In the genomic region with DNA sequence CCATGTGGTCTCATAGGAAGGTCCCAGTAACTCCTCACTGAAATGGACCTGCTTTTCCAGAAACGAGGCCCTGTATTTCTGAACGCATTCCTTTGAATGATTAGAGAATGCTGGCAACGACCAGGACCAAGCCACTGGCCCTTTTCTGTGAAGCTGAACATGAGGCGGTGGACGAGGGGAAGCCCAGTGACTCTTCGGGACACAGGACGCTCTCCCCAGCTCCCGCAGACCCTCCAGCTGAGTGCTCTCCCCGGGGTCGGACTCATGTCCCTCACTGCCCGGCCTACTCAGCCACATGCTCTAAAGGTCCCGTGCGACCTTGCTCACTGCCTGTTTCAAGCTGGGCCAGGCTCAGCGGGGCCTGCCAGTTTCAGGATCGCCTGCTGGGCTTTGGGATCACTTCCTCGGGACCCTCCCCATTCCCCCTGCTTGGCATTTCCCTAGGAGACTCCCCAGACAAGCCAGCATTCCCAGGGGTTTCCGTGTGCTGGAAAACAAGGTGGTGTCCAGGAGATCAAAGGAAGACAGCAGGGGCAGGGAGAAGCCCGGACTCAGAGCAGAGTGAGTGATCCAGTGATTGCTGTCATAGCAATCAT, we compare ENCODE assay signal across 3 cellular contexts.
TF ChIP-seq lines count a peak whose summit lies in the region.

No MANE protein-coding gene starts in this region.

TF ChIP-seq in GM23338, 12 proteins besides CTCF, POLR2A, EP300 and RAD21 (continues in another document):
- TF ChIP-seq EZH2 (IDR thresholded peaks at IDR 0.05; ENCODE audit: low read depth, unreplicated experiment) (no peak), EZH2phosphoT487 (IDR thresholded peaks at IDR 0.05; ENCODE audit: unreplicated experiment) (no peak), POLR2AphosphoS5 (IDR thresholded peaks at IDR 0.05; ENCODE audit: low read depth) (no peak), ZNF331 (CRISPR knock-in tag; IDR thresholded peaks at IDR 0.05; ENCODE audit: low read depth) (no peak), JUNB (IDR thresholded peaks at IDR 0.05; ENCODE audit: unreplicated experiment) (no peak), ZNF114 (CRISPR knock-in tag; IDR thresholded peaks at IDR 0.05) (no peak), STAT1 (IDR thresholded peaks at IDR 0.05; ENCODE audit: unreplicated experiment) (no peak), NANOG (IDR thresholded peaks at IDR 0.05; ENCODE audit: borderline replicate concordance) (no peak)
- TF ChIP-seq, protein P1, sequence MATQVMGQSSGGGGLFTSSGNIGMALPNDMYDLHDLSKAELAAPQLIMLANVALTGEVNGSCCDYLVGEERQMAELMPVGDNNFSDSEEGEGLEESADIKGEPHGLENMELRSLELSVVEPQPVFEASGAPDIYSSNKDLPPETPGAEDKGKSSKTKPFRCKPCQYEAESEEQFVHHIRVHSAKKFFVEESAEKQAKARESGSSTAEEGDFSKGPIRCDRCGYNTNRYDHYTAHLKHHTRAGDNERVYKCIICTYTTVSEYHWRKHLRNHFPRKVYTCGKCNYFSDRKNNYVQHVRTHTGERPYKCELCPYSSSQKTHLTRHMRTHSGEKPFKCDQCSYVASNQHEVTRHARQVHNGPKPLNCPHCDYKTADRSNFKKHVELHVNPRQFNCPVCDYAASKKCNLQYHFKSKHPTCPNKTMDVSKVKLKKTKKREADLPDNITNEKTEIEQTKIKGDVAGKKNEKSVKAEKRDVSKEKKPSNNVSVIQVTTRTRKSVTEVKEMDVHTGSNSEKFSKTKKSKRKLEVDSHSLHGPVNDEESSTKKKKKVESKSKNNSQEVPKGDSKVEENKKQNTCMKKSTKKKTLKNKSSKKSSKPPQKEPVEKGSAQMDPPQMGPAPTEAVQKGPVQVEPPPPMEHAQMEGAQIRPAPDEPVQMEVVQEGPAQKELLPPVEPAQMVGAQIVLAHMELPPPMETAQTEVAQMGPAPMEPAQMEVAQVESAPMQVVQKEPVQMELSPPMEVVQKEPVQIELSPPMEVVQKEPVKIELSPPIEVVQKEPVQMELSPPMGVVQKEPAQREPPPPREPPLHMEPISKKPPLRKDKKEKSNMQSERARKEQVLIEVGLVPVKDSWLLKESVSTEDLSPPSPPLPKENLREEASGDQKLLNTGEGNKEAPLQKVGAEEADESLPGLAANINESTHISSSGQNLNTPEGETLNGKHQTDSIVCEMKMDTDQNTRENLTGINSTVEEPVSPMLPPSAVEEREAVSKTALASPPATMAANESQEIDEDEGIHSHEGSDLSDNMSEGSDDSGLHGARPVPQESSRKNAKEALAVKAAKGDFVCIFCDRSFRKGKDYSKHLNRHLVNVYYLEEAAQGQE (IDR thresholded peaks at IDR 0.05; ENCODE audit: unreplicated experiment): no peak

TF ChIP-seq in IMR-90, 13 proteins besides CTCF, POLR2A, EP300 and RAD21:
- TF ChIP-seq CEBPB (IDR thresholded peaks at IDR 0.05; ENCODE audit: low read depth, low read length) (no peak), BHLHE40 (IDR thresholded peaks at IDR 0.05; ENCODE audit: low read depth, low read length) (no peak), ELK1 (IDR thresholded peaks at IDR 0.05; ENCODE audit: borderline replicate concordance, low read depth, low read length) (no peak), MAZ (IDR thresholded peaks at IDR 0.05; ENCODE audit: borderline replicate concordance, low read depth, low read length) (no peak), FOS (IDR thresholded peaks at IDR 0.05; ENCODE audit: low read depth, low read length) (no peak), MXI1 (IDR thresholded peaks at IDR 0.05; ENCODE audit: borderline replicate concordance, low read depth, low read length) (no peak), RFX5 (IDR thresholded peaks at IDR 0.05; ENCODE audit: low read depth, low read length) (no peak), RCOR1 (IDR thresholded peaks at IDR 0.05; ENCODE audit: insufficient replicate concordance, low read length) (no peak), CHD1 (IDR thresholded peaks at IDR 0.05; ENCODE audit: low read depth, low read length) (no peak), MAFK (IDR thresholded peaks at IDR 0.05; ENCODE audit: low read depth, low read length) (no peak), NFE2L2 (IDR thresholded peaks at IDR 0.05; ENCODE audit: low read depth, low read length) (no peak), SMC3 (IDR thresholded peaks at IDR 0.05; ENCODE audit: low read depth, low read length) (no peak)
- TF ChIP-seq, protein P2, sequence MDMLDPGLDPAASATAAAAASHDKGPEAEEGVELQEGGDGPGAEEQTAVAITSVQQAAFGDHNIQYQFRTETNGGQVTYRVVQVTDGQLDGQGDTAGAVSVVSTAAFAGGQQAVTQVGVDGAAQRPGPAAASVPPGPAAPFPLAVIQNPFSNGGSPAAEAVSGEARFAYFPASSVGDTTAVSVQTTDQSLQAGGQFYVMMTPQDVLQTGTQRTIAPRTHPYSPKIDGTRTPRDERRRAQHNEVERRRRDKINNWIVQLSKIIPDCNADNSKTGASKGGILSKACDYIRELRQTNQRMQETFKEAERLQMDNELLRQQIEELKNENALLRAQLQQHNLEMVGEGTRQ (IDR thresholded peaks at IDR 0.05; ENCODE audit: low read depth, low read length): no peak

TF ChIP-seq in H1, 55 proteins besides CTCF, POLR2A, EP300 and RAD21:
- TF ChIP-seq CREB1 (IDR thresholded peaks at IDR 0.05) (no peak), POLR2AphosphoS5 (IDR thresholded peaks at IDR 0.05; ENCODE audit: low read depth, low read length) (no peak), MAX (IDR thresholded peaks at IDR 0.05) (0 out of 2 replicates have a peak, but pooled peaks have one; percentile 13), SP1 (IDR thresholded peaks at IDR 0.05; ENCODE audit: low read depth, low read length) (no peak), BCL11A (IDR thresholded peaks at IDR 0.05; ENCODE audit: low read depth in 2 of 2, low read length in 2 of 2) (no peak), E2F6 (IDR thresholded peaks at IDR 0.05) (0 out of 2 replicates have a peak, but pooled peaks have one; percentile 24), TCF12 (IDR thresholded peaks at IDR 0.05; ENCODE audit: low read depth, low read length) (no peak)
- TF ChIP-seq, protein P3, sequence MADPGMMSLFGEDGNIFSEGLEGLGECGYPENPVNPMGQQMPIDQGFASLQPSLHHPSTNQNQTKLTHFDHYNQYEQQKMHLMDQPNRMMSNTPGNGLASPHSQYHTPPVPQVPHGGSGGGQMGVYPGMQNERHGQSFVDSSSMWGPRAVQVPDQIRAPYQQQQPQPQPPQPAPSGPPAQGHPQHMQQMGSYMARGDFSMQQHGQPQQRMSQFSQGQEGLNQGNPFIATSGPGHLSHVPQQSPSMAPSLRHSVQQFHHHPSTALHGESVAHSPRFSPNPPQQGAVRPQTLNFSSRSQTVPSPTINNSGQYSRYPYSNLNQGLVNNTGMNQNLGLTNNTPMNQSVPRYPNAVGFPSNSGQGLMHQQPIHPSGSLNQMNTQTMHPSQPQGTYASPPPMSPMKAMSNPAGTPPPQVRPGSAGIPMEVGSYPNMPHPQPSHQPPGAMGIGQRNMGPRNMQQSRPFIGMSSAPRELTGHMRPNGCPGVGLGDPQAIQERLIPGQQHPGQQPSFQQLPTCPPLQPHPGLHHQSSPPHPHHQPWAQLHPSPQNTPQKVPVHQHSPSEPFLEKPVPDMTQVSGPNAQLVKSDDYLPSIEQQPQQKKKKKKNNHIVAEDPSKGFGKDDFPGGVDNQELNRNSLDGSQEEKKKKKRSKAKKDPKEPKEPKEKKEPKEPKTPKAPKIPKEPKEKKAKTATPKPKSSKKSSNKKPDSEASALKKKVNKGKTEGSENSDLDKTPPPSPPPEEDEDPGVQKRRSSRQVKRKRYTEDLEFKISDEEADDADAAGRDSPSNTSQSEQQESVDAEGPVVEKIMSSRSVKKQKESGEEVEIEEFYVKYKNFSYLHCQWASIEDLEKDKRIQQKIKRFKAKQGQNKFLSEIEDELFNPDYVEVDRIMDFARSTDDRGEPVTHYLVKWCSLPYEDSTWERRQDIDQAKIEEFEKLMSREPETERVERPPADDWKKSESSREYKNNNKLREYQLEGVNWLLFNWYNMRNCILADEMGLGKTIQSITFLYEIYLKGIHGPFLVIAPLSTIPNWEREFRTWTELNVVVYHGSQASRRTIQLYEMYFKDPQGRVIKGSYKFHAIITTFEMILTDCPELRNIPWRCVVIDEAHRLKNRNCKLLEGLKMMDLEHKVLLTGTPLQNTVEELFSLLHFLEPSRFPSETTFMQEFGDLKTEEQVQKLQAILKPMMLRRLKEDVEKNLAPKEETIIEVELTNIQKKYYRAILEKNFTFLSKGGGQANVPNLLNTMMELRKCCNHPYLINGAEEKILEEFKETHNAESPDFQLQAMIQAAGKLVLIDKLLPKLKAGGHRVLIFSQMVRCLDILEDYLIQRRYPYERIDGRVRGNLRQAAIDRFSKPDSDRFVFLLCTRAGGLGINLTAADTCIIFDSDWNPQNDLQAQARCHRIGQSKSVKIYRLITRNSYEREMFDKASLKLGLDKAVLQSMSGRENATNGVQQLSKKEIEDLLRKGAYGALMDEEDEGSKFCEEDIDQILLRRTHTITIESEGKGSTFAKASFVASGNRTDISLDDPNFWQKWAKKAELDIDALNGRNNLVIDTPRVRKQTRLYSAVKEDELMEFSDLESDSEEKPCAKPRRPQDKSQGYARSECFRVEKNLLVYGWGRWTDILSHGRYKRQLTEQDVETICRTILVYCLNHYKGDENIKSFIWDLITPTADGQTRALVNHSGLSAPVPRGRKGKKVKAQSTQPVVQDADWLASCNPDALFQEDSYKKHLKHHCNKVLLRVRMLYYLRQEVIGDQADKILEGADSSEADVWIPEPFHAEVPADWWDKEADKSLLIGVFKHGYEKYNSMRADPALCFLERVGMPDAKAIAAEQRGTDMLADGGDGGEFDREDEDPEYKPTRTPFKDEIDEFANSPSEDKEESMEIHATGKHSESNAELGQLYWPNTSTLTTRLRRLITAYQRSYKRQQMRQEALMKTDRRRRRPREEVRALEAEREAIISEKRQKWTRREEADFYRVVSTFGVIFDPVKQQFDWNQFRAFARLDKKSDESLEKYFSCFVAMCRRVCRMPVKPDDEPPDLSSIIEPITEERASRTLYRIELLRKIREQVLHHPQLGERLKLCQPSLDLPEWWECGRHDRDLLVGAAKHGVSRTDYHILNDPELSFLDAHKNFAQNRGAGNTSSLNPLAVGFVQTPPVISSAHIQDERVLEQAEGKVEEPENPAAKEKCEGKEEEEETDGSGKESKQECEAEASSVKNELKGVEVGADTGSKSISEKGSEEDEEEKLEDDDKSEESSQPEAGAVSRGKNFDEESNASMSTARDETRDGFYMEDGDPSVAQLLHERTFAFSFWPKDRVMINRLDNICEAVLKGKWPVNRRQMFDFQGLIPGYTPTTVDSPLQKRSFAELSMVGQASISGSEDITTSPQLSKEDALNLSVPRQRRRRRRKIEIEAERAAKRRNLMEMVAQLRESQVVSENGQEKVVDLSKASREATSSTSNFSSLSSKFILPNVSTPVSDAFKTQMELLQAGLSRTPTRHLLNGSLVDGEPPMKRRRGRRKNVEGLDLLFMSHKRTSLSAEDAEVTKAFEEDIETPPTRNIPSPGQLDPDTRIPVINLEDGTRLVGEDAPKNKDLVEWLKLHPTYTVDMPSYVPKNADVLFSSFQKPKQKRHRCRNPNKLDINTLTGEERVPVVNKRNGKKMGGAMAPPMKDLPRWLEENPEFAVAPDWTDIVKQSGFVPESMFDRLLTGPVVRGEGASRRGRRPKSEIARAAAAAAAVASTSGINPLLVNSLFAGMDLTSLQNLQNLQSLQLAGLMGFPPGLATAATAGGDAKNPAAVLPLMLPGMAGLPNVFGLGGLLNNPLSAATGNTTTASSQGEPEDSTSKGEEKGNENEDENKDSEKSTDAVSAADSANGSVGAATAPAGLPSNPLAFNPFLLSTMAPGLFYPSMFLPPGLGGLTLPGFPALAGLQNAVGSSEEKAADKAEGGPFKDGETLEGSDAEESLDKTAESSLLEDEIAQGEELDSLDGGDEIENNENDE (IDR thresholded peaks at IDR 0.05; ENCODE audit: insufficient replicate concordance, low read length): no peak
